ENCODE assay signal across 20 cellular contexts in genomic region chr22:23228503-23228902, GRCh38.
"Had no signal": no experiment of that assay in that cellular context is flagged by ENCODE, and none has a peak within 500 bp of the region (broad histone marks: within the 10 kb centered on the region; RNA-seq: fewer than 3 reads in every experiment).

No MANE protein-coding gene starts in this region.

- H3K36me3 ChIP-seq: heart left ventricle, sigmoid colon, stomach, vagina had no signal

- H3K27me3 Mint-ChIP-seq: activated CD4-positive, alpha-beta memory T cell treated with anti-CD3 and anti-CD28 coated beads for 36 hours; brain; dendritic cell treated with granulocyte-macrophage colony-stimulating factor and Interleukin-4, amounts not matched to agents 40 ng/mL and 50 ng/mL, for 4 days; memory B cell; stimulated activated memory B cell treated with anti-CD40 and anti-IgM and Interleukin-4, amounts not matched to agents 10 μg/mL and 1 μg/mL and 100 μg/mL, for 72 hours; type B pancreatic cell had no signal

- H3K27ac ChIP-seq: vagina, VCaP had no signal

- H3K27ac Mint-ChIP-seq: activated T-helper 1 cell treated with anti-CD3 and anti-CD28 coated beads, Interleukin-12 subunit alpha, Interleukin-12 subunit beta, Interleukin-2, Interleukin-4 antibody, amounts not matched to agents 30 ng/mL and 10 ng/mL and 1 ng/mL, durations not matched to agents 14 hours and 24 hours and 36 hours; dendritic cell treated with granulocyte-macrophage colony-stimulating factor and Interleukin-4, amounts not matched to agents 40 ng/mL and 50 ng/mL, for 4 days; memory B cell; stimulated activated memory B cell treated with anti-CD40 and anti-IgM and Interleukin-4, amounts not matched to agents 10 μg/mL and 1 μg/mL and 100 μg/mL, for 72 hours; type B pancreatic cell had no signal

- H3K4me3 Mint-ChIP-seq: activated CD4-positive, alpha-beta memory T cell treated with anti-CD3 and anti-CD28 coated beads for 36 hours; activated T-helper 1 cell treated with anti-CD3 and anti-CD28 coated beads, Interleukin-12 subunit alpha, Interleukin-12 subunit beta, Interleukin-2, Interleukin-4 antibody, amounts not matched to agents 30 ng/mL and 10 ng/mL and 1 ng/mL, durations not matched to agents 14 hours and 24 hours and 36 hours; brain; dendritic cell treated with granulocyte-macrophage colony-stimulating factor and Interleukin-4, amounts not matched to agents 40 ng/mL and 50 ng/mL, for 4 days; memory B cell; stimulated activated memory B cell treated with anti-CD40 and anti-IgM and Interleukin-4, amounts not matched to agents 10 μg/mL and 1 μg/mL and 100 μg/mL, for 72 hours; type B pancreatic cell had no signal

- ATAC-seq: heart left ventricle; left cardiac atrium; stimulated activated memory B cell treated with anti-CD40 and anti-IgM and Interleukin-4, amounts not matched to agents 10 μg/mL and 1 μg/mL and 100 μg/mL, for 72 hours had no signal

- H3K4me3 ChIP-seq: heart left ventricle, sigmoid colon, smooth muscle cell, stomach, vagina had no signal

- H3K27me3 ChIP-seq: heart left ventricle, sigmoid colon, stomach, vagina had no signal

- DNase-seq: activated CD4-positive, alpha-beta memory T cell treated with anti-CD3 and anti-CD28 coated beads for 36 hours; activated gamma-delta T cell treated with Interleukin-2 at 50 U/mL for 16 hours; effector CD4-positive, alpha-beta T cell; heart left ventricle; islet precursor cell; left cardiac atrium; retina; sigmoid colon; stimulated activated CD4-positive, alpha-beta T cell treated with anti-CD3 and anti-CD28 coated beads, Interleukin-15, amount 100 ng/mL, for 24 hours; stomach; SW 1271 had no signal
